ENCODE assay signal across 10 cellular contexts in the genomic region with DNA sequence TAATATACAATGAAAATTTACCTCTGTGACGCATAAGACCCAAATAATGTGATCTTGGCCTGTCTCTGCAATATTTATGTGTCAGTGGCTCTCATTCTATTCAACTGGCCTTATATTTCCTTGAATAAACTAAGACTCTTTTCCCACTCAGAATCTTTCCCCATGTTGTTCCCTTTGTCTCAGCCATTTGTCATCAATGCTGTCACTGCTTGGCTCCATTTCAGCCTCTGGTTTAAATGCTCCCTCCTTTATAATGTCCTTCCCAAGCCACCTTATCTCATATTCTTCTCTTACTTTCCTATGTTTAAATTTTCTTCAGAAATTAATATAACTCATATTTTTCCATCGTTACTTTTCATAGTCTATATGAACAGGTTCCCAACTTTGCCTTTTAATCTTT.
"Had no signal": no experiment of that assay in that cellular context is flagged by ENCODE, and none has a peak within 500 bp of the region (broad histone marks: within the 10 kb centered on the region; RNA-seq: fewer than 3 reads in every experiment).

No MANE protein-coding gene starts in this region.

- H2AFZ ChIP-seq: GM23248 had no signal

- FAIRE-seq: H54, HepG2, K562 had no signal

- H3K27ac ChIP-seq: GM23248, HL-60 had no signal

- DNase-seq: GM23248, GOT3, H9, HCEC 1CT, IMR-90, KG1 had no signal

- ATAC-seq: HepG2, K562 had no signal

- H3K4me3 ChIP-seq: GM23248, K562 had no signal

- H3K9ac ChIP-seq: GM23248 had no signal
